Comparison of ENCODE assay signal across 26 cellular contexts in genomic region chr11:133698654-133699053, GRCh38.
"Had no signal": no experiment of that assay in that cellular context is flagged by ENCODE, and none has a peak within 500 bp of the region (broad histone marks: within the 10 kb centered on the region; RNA-seq: fewer than 3 reads in every experiment).

No MANE protein-coding gene starts in this region.

- H3K4me3 Mint-ChIP-seq: mesothelial cell of epicardium; naive B cell; natural killer cell; nephron progenitor cell; stimulated activated memory B cell treated with anti-CD40 and anti-IgM and Interleukin-4, amounts not matched to agents 10 μg/mL and 1 μg/mL and 100 μg/mL, for 72 hours; stimulated activated naive CD8-positive, alpha-beta T cell treated with anti-CD3 and anti-CD28 coated beads, Interleukin-15, amount 100 ng/mL, for 72 hours had no signal

- H3K4me1 ChIP-seq: pancreas, prostate gland, right lobe of liver, tibial nerve, upper lobe of left lung, vagina had no signal

- H2AFZ ChIP-seq: hepatocyte had no signal

- H3K4me3 ChIP-seq: hepatocyte, lung, pancreas, prostate gland, right lobe of liver, smooth muscle cell, tibial nerve, upper lobe of left lung, vagina had no signal

- H3K27ac Mint-ChIP-seq: mesothelial cell of epicardium; natural killer cell; nephron progenitor cell; stimulated activated memory B cell treated with anti-CD40 and anti-IgM and Interleukin-4, amounts not matched to agents 10 μg/mL and 1 μg/mL and 100 μg/mL, for 72 hours; stimulated activated naive CD8-positive, alpha-beta T cell treated with anti-CD3 and anti-CD28 coated beads, Interleukin-15, amount 100 ng/mL, for 72 hours had no signal

- H3K9me3 Mint-ChIP-seq: mesothelial cell of epicardium; natural killer cell; nephron progenitor cell; stimulated activated memory B cell treated with anti-CD40 and anti-IgM and Interleukin-4, amounts not matched to agents 10 μg/mL and 1 μg/mL and 100 μg/mL, for 72 hours; stimulated activated naive CD8-positive, alpha-beta T cell treated with anti-CD3 and anti-CD28 coated beads, Interleukin-15, amount 100 ng/mL, for 72 hours had no signal

- H3K27me3 Mint-ChIP-seq: stimulated activated memory B cell treated with anti-CD40 and anti-IgM and Interleukin-4, amounts not matched to agents 10 μg/mL and 1 μg/mL and 100 μg/mL, for 72 hours had no signal

- H3K4me1 Mint-ChIP-seq: mesothelial cell of epicardium; naive B cell; natural killer cell; nephron progenitor cell; stimulated activated memory B cell treated with anti-CD40 and anti-IgM and Interleukin-4, amounts not matched to agents 10 μg/mL and 1 μg/mL and 100 μg/mL, for 72 hours; stimulated activated naive CD8-positive, alpha-beta T cell treated with anti-CD3 and anti-CD28 coated beads, Interleukin-15, amount 100 ng/mL, for 72 hours had no signal

- H3K79me2 ChIP-seq: hepatocyte had no signal

- H3K4me2 ChIP-seq: hepatocyte, smooth muscle cell had no signal

- H3K9me3 ChIP-seq: pancreas, prostate gland, right lobe of liver, tibial nerve, upper lobe of left lung, vagina had no signal

- DNase-seq: islet precursor cell; mesendoderm; naive B cell; natural killer cell; nephron progenitor cell; pancreas; posterior cingulate gyrus; retina; right lobe of liver; stimulated activated CD4-positive, alpha-beta T cell treated with anti-CD3 and anti-CD28 coated beads, Interleukin-1b, Interleukin-23, amount 100 ng/mL, for 48 hours; stimulated activated CD4-positive, alpha-beta T cell treated with anti-CD3 and anti-CD28 coated beads, Interleukin-2, amount 100 ng/mL, for 48 hours; stimulated activated CD4-positive, alpha-beta T cell treated with anti-CD3 and anti-CD28 coated beads, Interleukin-4, amount 100 ng/mL, for 4 hours; stimulated activated CD8-positive, alpha-beta memory T cell treated with anti-CD3 and anti-CD28 coated beads, Interleukin-4, amount 100 ng/mL, for 48 hours; stimulated activated naive CD4-positive, alpha-beta T cell treated with Interleukin-2 at 50 U/mL for 16 hours; stimulated activated naive CD8-positive, alpha-beta T cell treated with anti-CD3 and anti-CD28 coated beads, Interleukin-15, amount 100 ng/mL, for 72 hours; substantia nigra; upper lobe of left lung had no signal

- H3K27ac ChIP-seq: hepatocyte, pancreas, prostate gland, right lobe of liver, tibial nerve, upper lobe of left lung, vagina had no signal

- H3K36me3 ChIP-seq: pancreas, prostate gland, right lobe of liver, tibial nerve, upper lobe of left lung, vagina had no signal

- ATAC-seq: left lobe of liver; natural killer cell; pancreas; right lobe of liver; stimulated activated memory B cell treated with anti-CD40 and anti-IgM and Interleukin-4, amounts not matched to agents 10 μg/mL and 1 μg/mL and 100 μg/mL, for 72 hours; stimulated activated naive CD8-positive, alpha-beta T cell treated with anti-CD3 and anti-CD28 coated beads, Interleukin-15, amount 100 ng/mL, for 72 hours had no signal

- H3K36me3 Mint-ChIP-seq: mesothelial cell of epicardium; naive B cell; natural killer cell; stimulated activated memory B cell treated with anti-CD40 and anti-IgM and Interleukin-4, amounts not matched to agents 10 μg/mL and 1 μg/mL and 100 μg/mL, for 72 hours had no signal

- H3K27me3 ChIP-seq: hepatocyte, pancreas, right lobe of liver, tibial nerve, upper lobe of left lung, vagina had no signal
